ENCODE assay signal across 21 cellular contexts in the genomic region with DNA sequence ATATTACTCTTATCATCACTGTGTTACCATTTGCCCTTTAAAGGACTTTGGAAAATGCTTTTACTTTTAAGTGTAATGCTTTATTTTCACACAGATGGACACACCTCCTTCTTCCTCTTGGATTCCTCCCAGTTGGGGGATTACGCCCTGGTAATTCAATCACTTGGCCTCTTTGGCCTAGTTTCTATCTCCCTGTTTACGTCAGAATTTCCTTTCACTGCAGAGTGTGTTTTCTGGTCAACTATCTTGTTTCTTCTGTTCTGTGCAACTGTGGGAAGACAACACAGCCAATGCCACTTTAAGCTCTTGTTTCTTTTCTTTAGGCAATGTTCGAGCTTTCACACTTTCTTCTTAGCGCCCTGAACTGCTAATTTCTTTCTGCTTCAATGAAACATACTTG.
A peak's percentile ranks its signal among the peaks of the same experiment; 100 is the strongest.
DNase-seq lines count a peak whose midpoint lies in the region; ATAC-seq and TF ChIP-seq lines count a peak whose summit lies in the region.
"Had no signal": no experiment of that assay in that cellular context is flagged by ENCODE, and none has a peak within 500 bp of the region (broad histone marks: within the 10 kb centered on the region; RNA-seq: fewer than 3 reads in every experiment).

No MANE protein-coding gene starts in this region.

- no peaks in the 10 kb centered on the region for H3K9me2 ChIP-seq in SK-N-SH

- H2AFZ ChIP-seq in SK-N-SH (ENCODE audit: low read depth) (no peak overlapping the region), neural progenitor cell (replicated peaks) (peak overlapping the region; percentile 10)

- no peaks in the 10 kb centered on the region for H3K36me3 Mint-ChIP-seq in neural progenitor cell
- H3K36me3 Mint-ChIP-seq: stimulated activated naive B cell treated with anti-CD40 and anti-IgM and Interleukin-4, amounts not matched to agents 10 μg/mL and 1 μg/mL and 100 μg/mL, for 72 hours had no signal

- no peaks in the 10 kb centered on the region for H3K27me3 Mint-ChIP-seq in neural progenitor cell (ENCODE audit: insufficient read depth, low read depth)
- H3K27me3 Mint-ChIP-seq: activated CD4-positive, alpha-beta T cell treated with anti-CD3 and anti-CD28 coated beads for 36 hours; stimulated activated naive B cell treated with anti-CD40 and anti-IgM and Interleukin-4, amounts not matched to agents 10 μg/mL and 1 μg/mL and 100 μg/mL, for 72 hours had no signal

- CTCF ChIA-PET in SK-N-SH (lab: Yijun Ruan, JAX) = no interaction called here

- H3F3A ChIP-seq in SK-N-SH (replicated peaks; ENCODE audit: insufficient read depth) (no peaks in the 10 kb centered on the region), neural progenitor cell (ENCODE audit: low read depth) (no peaks in the 10 kb centered on the region)

- POLR2A ChIA-PET in SK-N-SH (lab: Yijun Ruan, JAX) = no interaction called here

- H3K4me3 Mint-ChIP-seq in neural progenitor cell = no peak overlapping the region
- H3K4me3 Mint-ChIP-seq: activated CD4-positive, alpha-beta T cell treated with anti-CD3 and anti-CD28 coated beads for 36 hours; B cell; stimulated activated naive B cell treated with anti-CD40 and anti-IgM and Interleukin-4, amounts not matched to agents 10 μg/mL and 1 μg/mL and 100 μg/mL, for 72 hours had no signal

- TF ChIP-seq RAD21 in SK-N-SH (IDR thresholded peaks at IDR 0.05; ENCODE audit: low read length) = no peak

- no peaks in the 10 kb centered on the region for H4K20me1 ChIP-seq in SK-N-SH (ENCODE audit: insufficient read depth)
- no peaks in the 10 kb centered on the region for H4K20me1 ChIP-seq in neural progenitor cell (ENCODE audit: low read depth)

- TF ChIP-seq EP300 in SK-N-SH (IDR thresholded peaks at IDR 0.05; ENCODE audit: borderline replicate concordance in 1 of 2, low read depth in 1 of 2, low read length in 1 of 2) = no peak

- WGBS in SK-N-SH (ENCODE audit: low lambda C conversion rate) = 70% methylated on average over 4 of the region's 4 CpGs
- 46 to 54% (median 50%) methylated on average over 4 of the region's 4 CpGs for WGBS in heart left ventricle, 4 donors
- WGBS in aorta, 2 donors = 39 to 47% methylated on average over 4 of the region's 4 CpGs
- 73% methylated on average over 4 of the region's 4 CpGs for whole genome bisulfite sequencing in prostate gland

- H3K79me2 ChIP-seq in SK-N-SH (ENCODE audit: insufficient read depth) (no peaks in the 10 kb centered on the region), neural progenitor cell (ENCODE audit: low read depth) (no peaks in the 10 kb centered on the region)

- intact Hi-C loops in heart left ventricle (cut with DNase I) (loop anchor here in 3 of 10 donors (5.0 kb wide), 2 partner anchors 53 to 223 kb away; no protein-coding TSS in a partner anchor), aorta (cut with DNase I) (no loop called here), prostate gland (cut with DNase I) (no loop called here)

- no peak for TF ChIP-seq POLR2A in heart left ventricle (IDR thresholded peaks at IDR 0.05)
- no peak for TF ChIP-seq POLR2A in prostate gland (IDR thresholded peaks at IDR 0.05)

- H3K36me3 ChIP-seq in SK-N-SH (replicated peaks in 1 of 2; ENCODE audit: control insufficient read depth in 1 of 2, insufficient read depth in 2 of 2, low read length in 1 of 2) = no peaks in the 10 kb centered on the region
- no peaks in the 10 kb centered on the region for H3K36me3 ChIP-seq in heart left ventricle
- H3K36me3 ChIP-seq in neural progenitor cell = no peaks in the 10 kb centered on the region
- no peaks in the 10 kb centered on the region for H3K36me3 ChIP-seq in aorta (ENCODE audit: control insufficient read depth in 1 of 2, insufficient read depth in 2 of 2, low read length in 1 of 2)
- no peaks in the 10 kb centered on the region for H3K36me3 ChIP-seq in prostate gland
- H3K36me3 ChIP-seq: transverse colon had no signal

- no peak overlapping the region for H3K4me2 ChIP-seq in SK-N-SH
- no peak overlapping the region for H3K4me2 ChIP-seq in neural progenitor cell
- H3K4me2 ChIP-seq: KMS-11 had no signal

- H3K4me3 ChIP-seq in SK-N-SH (ENCODE audit: low read depth in 2 of 2, low read length in 1 of 2) (no peak overlapping the region), heart left ventricle (peak overlapping the region in 1 of 12 donors; percentile 13), neural progenitor cell (no peak overlapping the region), aorta (ENCODE audit: low read length in 2 of 2) (no peak overlapping the region), prostate gland (no peak overlapping the region)
- H3K4me3 ChIP-seq: transverse colon had no signal

- DNase-seq in SK-N-SH (no peak), heart left ventricle (peak in 1 of 5 donors; percentile 31), neural progenitor cell (ENCODE audit: low spot score) (no peak), aorta (no peak), DMS 273 (lab: John Stamatoyannopoulos, UW; ENCODE audit: unreplicated experiment) (no peak), prostate gland (ENCODE audit: low spot score) (no peak)
- DNase-seq: activated CD4-positive, alpha-beta T cell treated with anti-CD3 and anti-CD28 coated beads for 36 hours; activated CD8-positive, alpha-beta memory T cell treated with anti-CD3 and anti-CD28 coated beads, Interleukin-2, amount 50 U/mL, for 4 hours; activated effector memory CD4-positive, alpha-beta T cell treated with Interleukin-2 at 50 U/mL for 16 hours; central memory CD4-positive, alpha-beta T cell; COR-L47; effector memory CD4-positive, alpha-beta T cell; NCI-H2029; RPMI8226; stimulated activated naive B cell treated with anti-CD40 and anti-IgM and Interleukin-4, amounts not matched to agents 10 μg/mL and 1 μg/mL and 100 μg/mL, for 72 hours; transverse colon had no signal

- H3K9me3 ChIP-seq in SK-N-SH = no peaks in the 10 kb centered on the region
- no peaks in the 10 kb centered on the region for H3K9me3 ChIP-seq in heart left ventricle
- no peaks in the 10 kb centered on the region for H3K9me3 ChIP-seq in neural progenitor cell (ENCODE audit: low read depth)
- H3K9me3 ChIP-seq in aorta (ENCODE audit: control insufficient read depth, low read length) = no peaks in the 10 kb centered on the region
- no peaks in the 10 kb centered on the region for H3K9me3 ChIP-seq in prostate gland
- H3K9me3 ChIP-seq: transverse colon had no signal

- no peak overlapping the region for H3K27ac ChIP-seq in SK-N-SH (ENCODE audit: low read depth in 2 of 2, low read length in 1 of 2)
- H3K27ac ChIP-seq in heart left ventricle = peak overlapping the region in 10 of 12 donors; percentile 12 to 78 (median 48)
- no peak overlapping the region for H3K27ac ChIP-seq in neural progenitor cell
- no peak overlapping the region for H3K27ac ChIP-seq in aorta (ENCODE audit: low read depth in 1 of 2, low read length in 2 of 2)
- no peak overlapping the region for H3K27ac ChIP-seq in prostate gland
- H3K27ac ChIP-seq: 22Rv1, KMS-11, transverse colon had no signal

- ATAC-seq in SK-N-SH treated with all-trans-retinoic acid at 6 μM for 48 hours (peak; percentile 32; the same call in 2 of the 3 replicates), heart left ventricle (peak in 2 of 4 donors; percentile 8 to 71), aorta (ENCODE audit: low FRiP score) (peak; percentile 50), HG03025 (IDR thresholded peaks at IDR 0.05; ENCODE audit: low FRiP score, unreplicated experiment) (no peak)
- ATAC-seq: activated CD4-positive, alpha-beta T cell treated with anti-CD3 and anti-CD28 coated beads for 36 hours; stimulated activated naive B cell treated with anti-CD40 and anti-IgM and Interleukin-4, amounts not matched to agents 10 μg/mL and 1 μg/mL and 100 μg/mL, for 72 hours had no signal

- peaks cover 16% of the 10 kb centered on the region for H3K4me1 Mint-ChIP-seq in neural progenitor cell
- H3K4me1 Mint-ChIP-seq: activated CD4-positive, alpha-beta T cell treated with anti-CD3 and anti-CD28 coated beads for 36 hours; B cell; stimulated activated naive B cell treated with anti-CD40 and anti-IgM and Interleukin-4, amounts not matched to agents 10 μg/mL and 1 μg/mL and 100 μg/mL, for 72 hours had no signal

- TF ChIP-seq CTCF in SK-N-SH (IDR thresholded peaks at IDR 0.05) (no peak), heart left ventricle (IDR thresholded peaks at IDR 0.05) (no peak), neural progenitor cell (IDR thresholded peaks at IDR 0.05) (no peak), prostate gland (IDR thresholded peaks at IDR 0.05) (no peak)

- H3K27me3 ChIP-seq in SK-N-SH (ENCODE audit: insufficient read depth) = no peaks in the 10 kb centered on the region
- H3K27me3 ChIP-seq in heart left ventricle = no peaks in the 10 kb centered on the region
- H3K27me3 ChIP-seq in neural progenitor cell = no peaks in the 10 kb centered on the region
- no peaks in the 10 kb centered on the region for H3K27me3 ChIP-seq in aorta (ENCODE audit: control insufficient read depth in 1 of 2, insufficient read depth in 2 of 2, low read length in 1 of 2)
- no peaks in the 10 kb centered on the region for H3K27me3 ChIP-seq in prostate gland (replicated peaks; ENCODE audit: insufficient read depth)
- H3K27me3 ChIP-seq: transverse colon had no signal

- H3K27ac Mint-ChIP-seq in neural progenitor cell = no peak overlapping the region
- H3K27ac Mint-ChIP-seq: activated CD4-positive, alpha-beta T cell treated with anti-CD3 and anti-CD28 coated beads for 36 hours; B cell; stimulated activated naive B cell treated with anti-CD40 and anti-IgM and Interleukin-4, amounts not matched to agents 10 μg/mL and 1 μg/mL and 100 μg/mL, for 72 hours had no signal

- H3K9me3 Mint-ChIP-seq in neural progenitor cell = peaks cover 8% of the 10 kb centered on the region
- H3K9me3 Mint-ChIP-seq: stimulated activated naive B cell treated with anti-CD40 and anti-IgM and Interleukin-4, amounts not matched to agents 10 μg/mL and 1 μg/mL and 100 μg/mL, for 72 hours had no signal

- no peaks in the 10 kb centered on the region; a peak in 1 of 4 replicates for H3K4me1 ChIP-seq in SK-N-SH (ENCODE audit: control insufficient read depth in 1 of 2, insufficient read depth in 2 of 2, low read depth in 1 of 2, low read length in 1 of 2)
- H3K4me1 ChIP-seq in heart left ventricle = peaks cover 0 to 41% (median 19%) of the 10 kb centered on the region in 12 donors
- peaks cover 9% of the 10 kb centered on the region for H3K4me1 ChIP-seq in neural progenitor cell
- no peaks in the 10 kb centered on the region for H3K4me1 ChIP-seq in aorta (ENCODE audit: control insufficient read depth in 1 of 2, insufficient read depth in 2 of 2, low read length in 2 of 2)
- no peaks in the 10 kb centered on the region for H3K4me1 ChIP-seq in prostate gland (replicated peaks)

- no peak overlapping the region for H3K9ac ChIP-seq in SK-N-SH
- no peak overlapping the region for H3K9ac ChIP-seq in neural progenitor cell
- H3K9ac ChIP-seq: KMS-11 had no signal

TF ChIP-seq in SK-N-SH treated with all-trans-retinoic acid at 6 μM for 48 hours, 23 proteins besides CTCF, POLR2A, EP300 and RAD21 (continues in another document):
- TF ChIP-seq OSR1 (CRISPR knock-in tag; IDR thresholded peaks at IDR 0.05) = no peak
- TF ChIP-seq PPARA (CRISPR knock-in tag; IDR thresholded peaks at IDR 0.05; ENCODE audit: borderline replicate concordance) = no peak
- TF ChIP-seq ZNF70 (CRISPR knock-in tag; IDR thresholded peaks at IDR 0.05) = no peak

Comparison
In these comparisons a context has a peak if more than half of its experiments do, and no peak if none do; other contexts are left out.
1. H3K27ac ChIP-seq: peak in heart left ventricle (10 of 12); none in SK-N-SH (0 of 2), neural progenitor cell (single experiment), aorta (0 of 2) and prostate gland (0 of 2).